Comparison of ENCODE assay signal across 16 cellular contexts in genomic region chr4:5843573-5844239, GRCh38. TPM values are rescaled to one million over a fixed set of nuclear protein-coding genes. Genes with fewer than 3 reads are reported as not detected.
DNase-seq lines count a peak whose midpoint lies in the region; ATAC-seq and TF ChIP-seq lines count a peak whose summit lies in the region.
"Had no signal": no experiment of that assay in that cellular context is flagged by ENCODE, and none has a peak within 500 bp of the region (broad histone marks: within the 10 kb centered on the region; RNA-seq: fewer than 3 reads in every experiment).

No MANE protein-coding gene starts in this region.

- H3K4me2 ChIP-seq in mesenchymal stem cell (ENCODE audit: low read length, poor library complexity, severe bottlenecking) (no peak overlapping the region), SK-N-SH (no peak overlapping the region)

- CTCF ChIA-PET in SK-N-SH (lab: Yijun Ruan, JAX): interaction anchor here (1.0 kb wide), 1 partner anchor 407 kb away, joined by 3 read pairs; no protein-coding TSS in a partner anchor

- H3F3A ChIP-seq in SK-N-SH (replicated peaks; ENCODE audit: insufficient read depth): no peaks in the 10 kb centered on the region

- no peaks in the 10 kb centered on the region for H4K20me1 ChIP-seq in SK-N-SH (ENCODE audit: insufficient read depth)

- no peak overlapping the region for H4K91ac ChIP-seq in mesenchymal stem cell (ENCODE audit: low read length)

- H2BK120ac ChIP-seq in mesenchymal stem cell (ENCODE audit: low read depth, low read length): no peak overlapping the region

- TF ChIP-seq RAD21 in SK-N-SH (IDR thresholded peaks at IDR 0.05; ENCODE audit: low read length): no peak

- H2BK5ac ChIP-seq in mesenchymal stem cell (ENCODE audit: low read depth, low read length, poor library complexity, severe bottlenecking): no peak overlapping the region

- WGBS in mesenchymal stem cell: 85% methylated on average over 11 of the region's 15 CpGs
- 74% methylated on average over 15 of the region's 15 CpGs for WGBS in SK-N-SH (ENCODE audit: low lambda C conversion rate)

- no peak overlapping the region for H4K8ac ChIP-seq in mesenchymal stem cell (ENCODE audit: low read length)

- H3K9me2 ChIP-seq in SK-N-SH: no peaks in the 10 kb centered on the region

- H2AFZ ChIP-seq in mesenchymal stem cell (ENCODE audit: low read depth, low read length) (no peak overlapping the region), SK-N-SH (ENCODE audit: low read depth) (no peak overlapping the region)

- no peak for TF ChIP-seq EP300 in SK-N-SH (IDR thresholded peaks at IDR 0.05; ENCODE audit: borderline replicate concordance in 1 of 2, low read depth in 1 of 2, low read length in 1 of 2)

- H3K4me1 ChIP-seq in mesenchymal stem cell (ENCODE audit: control insufficient read depth, insufficient read depth, low read depth, low read length): peaks cover 2% of the 10 kb centered on the region
- no peaks in the 10 kb centered on the region; a peak in 1 of 4 replicates for H3K4me1 ChIP-seq in SK-N-SH (ENCODE audit: control insufficient read depth in 1 of 2, insufficient read depth in 2 of 2, low read depth in 1 of 2, low read length in 1 of 2)

- DNase-seq in NCI-H1092 (lab: John Stamatoyannopoulos, UW): peak; percentile 28
- DNase-seq in mesenchymal stem cell: peak; percentile 27
- DNase-seq in GF-D8 (lab: John Stamatoyannopoulos, UW): no peak
- DNase-seq in SK-N-SH: no peak
- DNase-seq: ACHN, DMS79 treated with DMSO at 0.1 percent for 48 hours, NCI-H1436, NCI-H1930, NCI-H774, SIG-M5 had no signal

- ATAC-seq in GM18858 (IDR thresholded peaks at IDR 0.05; ENCODE audit: unreplicated experiment): no peak
- ATAC-seq: K562 had no signal

- H3K9me3 ChIP-seq in mesenchymal stem cell (ENCODE audit: control insufficient read depth, low read length) (peaks cover 17% of the 10 kb centered on the region), SK-N-SH (no peaks in the 10 kb centered on the region)

- no peak for TF ChIP-seq CTCF in SK-N-SH (IDR thresholded peaks at IDR 0.05)

- no peak overlapping the region for H3K14ac ChIP-seq in mesenchymal stem cell (ENCODE audit: low read length in 2 of 2)

- no peak overlapping the region for H3K23ac ChIP-seq in mesenchymal stem cell (ENCODE audit: low read length in 2 of 2)

- H3K79me1 ChIP-seq in mesenchymal stem cell (replicated peaks; ENCODE audit: low read length, poor library complexity, severe bottlenecking): no peaks in the 10 kb centered on the region

- no peak overlapping the region for H2BK15ac ChIP-seq in mesenchymal stem cell (ENCODE audit: low read depth, poor library complexity, severe bottlenecking)

- H3K36me3 ChIP-seq in mesenchymal stem cell (ENCODE audit: control insufficient read depth in 1 of 2, insufficient read depth in 2 of 2, low read depth in 1 of 2, low read length in 2 of 2) (no peaks in the 10 kb centered on the region), SK-N-SH (replicated peaks in 1 of 2; ENCODE audit: control insufficient read depth in 1 of 2, insufficient read depth in 2 of 2, low read length in 1 of 2) (no peaks in the 10 kb centered on the region)

- peak overlapping the region; percentile 37 for H3K27ac ChIP-seq in angular gyrus (ENCODE audit: low read depth, low read length)
- H3K27ac ChIP-seq in mesenchymal stem cell (ENCODE audit: low read length, poor library complexity, severe bottlenecking): no peak overlapping the region
- H3K27ac ChIP-seq in temporal lobe (ENCODE audit: low read depth, low read length): peak overlapping the region; percentile 30
- no peak overlapping the region for H3K27ac ChIP-seq in SK-N-SH (ENCODE audit: low read depth in 2 of 2, low read length in 1 of 2)
- H3K27ac ChIP-seq: RWPE1 had no signal

- no peak overlapping the region for H2AK5ac ChIP-seq in mesenchymal stem cell (ENCODE audit: low read length, severe bottlenecking)

- POLR2A ChIA-PET in SK-N-SH (lab: Yijun Ruan, JAX): interaction anchor here (1.1 kb wide), 1 partner anchor 8 kb away, joined by 3 read pairs; no protein-coding TSS in a partner anchor

- H3K4me3 ChIP-seq in mesenchymal stem cell (ENCODE audit: insufficient read depth in 1 of 2, low read depth in 1 of 2, low read length in 2 of 2) (no peak overlapping the region), SK-N-SH (ENCODE audit: low read depth in 2 of 2, low read length in 1 of 2) (no peak overlapping the region)
- H3K4me3 ChIP-seq: K562 had no signal

- H3K9ac ChIP-seq in mesenchymal stem cell (ENCODE audit: low read length) (no peak overlapping the region), SK-N-SH (no peak overlapping the region)

- H3K18ac ChIP-seq in mesenchymal stem cell (ENCODE audit: low read depth in 1 of 2, low read length in 2 of 2): no peak overlapping the region

- no peaks in the 10 kb centered on the region for H3K79me2 ChIP-seq in SK-N-SH (ENCODE audit: insufficient read depth)

- no peak overlapping the region for H2BK12ac ChIP-seq in mesenchymal stem cell (ENCODE audit: low read length in 2 of 2)

- H3K27me3 ChIP-seq in mesenchymal stem cell (ENCODE audit: control insufficient read depth in 1 of 2, insufficient read depth in 1 of 2, low read length in 2 of 2) (peaks cover 16 to 29% of the 10 kb centered on the region in 2 experiments), SK-N-SH (ENCODE audit: insufficient read depth) (no peaks in the 10 kb centered on the region)

- no peak overlapping the region for H3K4ac ChIP-seq in mesenchymal stem cell (ENCODE audit: low read depth in 1 of 2, low read length in 2 of 2)

TF ChIP-seq in SK-N-SH, 30 proteins besides CTCF, POLR2A, EP300 and RAD21:
- TF ChIP-seq POLR2AphosphoS5 (IDR thresholded peaks at IDR 0.05; ENCODE audit: low read depth, low read length) (no peak), TAF1 (IDR thresholded peaks at IDR 0.05; ENCODE audit: borderline replicate concordance, low read depth, low read length) (no peak), PBX3 (IDR thresholded peaks at IDR 0.05) (no peak), REST (IDR thresholded peaks at IDR 0.05; ENCODE audit: low read depth, low read length) (no peak)

RNA-seq across cellular contexts. Expression of gene CRMP1, which starts 49.2 kb away (rescaled TPM):
- 16.9 TPM for polyA plus RNA-seq in mesenchymal stem cell (2013, experiment 1 of 2)
- 16.6 TPM for polyA plus RNA-seq in mesenchymal stem cell (2013, experiment 2 of 2)
- total RNA-seq in temporal lobe: 551 TPM
- 3.4 and 7.8 TPM in 2 replicates for polyA plus RNA-seq in SK-N-SH (2012; rRNA removed)
- 6.0 and 10.8 TPM in 2 replicates for polyA plus RNA-seq in SK-N-SH (2012; cell fraction: cytosol; rRNA removed)
- 3.5 and 5.0 TPM in 2 replicates for polyA plus RNA-seq in SK-N-SH (2012; cell fraction: nucleus; rRNA removed)
- polyA plus RNA-seq: CD14-positive monocyte had no signal

Comparison
In these comparisons a context has a peak if more than half of its experiments do, and no peak if none do; other contexts are left out.
1. DNase-seq: peak in NCI-H1092 (single experiment) and mesenchymal stem cell (single experiment); none in GF-D8 (single experiment) and SK-N-SH (single experiment).
2. H3K27ac ChIP-seq: peak in angular gyrus (single experiment) and temporal lobe (single experiment); none in mesenchymal stem cell (single experiment) and SK-N-SH (0 of 2).